ENCODE assay signal across 14 cellular contexts in genomic region chr5:56358703-56359428, GRCh38.
DNase-seq lines count a peak whose midpoint lies in the region; FAIRE-seq and TF ChIP-seq lines count a peak whose summit lies in the region.
"Had no signal": no experiment of that assay in that cellular context is flagged by ENCODE, and none has a peak within 500 bp of the region (broad histone marks: within the 10 kb centered on the region; RNA-seq: fewer than 3 reads in every experiment).

No MANE protein-coding gene starts in this region.

- no peak for FAIRE-seq in endothelial cell of umbilical vein (lab: Jason Lieb, UNC)
- FAIRE-seq: GM19239 had no signal

- no peak overlapping the region for H3K27ac ChIP-seq in endothelial cell of umbilical vein (ENCODE audit: insufficient read depth, low read depth, low read length)
- peak overlapping the region; percentile 20 for H3K27ac ChIP-seq in muscle layer of colon (ENCODE audit: low read depth, low read length)

- TF ChIP-seq POLR2A in endothelial cell of umbilical vein (IDR thresholded peaks at IDR 0.05; ENCODE audit: low read depth, low read length) = no peak

- peak overlapping the region; percentile 31 for H2AFZ ChIP-seq in endothelial cell of umbilical vein (ENCODE audit: low read depth, low read length)

- no peak for TF ChIP-seq CTCF in endothelial cell of umbilical vein (IDR thresholded peaks at IDR 0.05; ENCODE audit: extremely low read depth in 1 of 2, insufficient read depth in 1 of 2, low read depth in 1 of 2, low read length in 2 of 2)

- H3K4me1 ChIP-seq in endothelial cell of umbilical vein (ENCODE audit: control insufficient read depth, extremely low read depth, insufficient read depth, low read length) (peaks cover 4% of the 10 kb centered on the region), muscle layer of colon (ENCODE audit: insufficient read depth, low read length) (peaks cover 32% of the 10 kb centered on the region)

- H3K9me3 ChIP-seq in endothelial cell of umbilical vein (replicated peaks; ENCODE audit: control insufficient read depth, insufficient read depth, low read length) (no peaks in the 10 kb centered on the region), muscle layer of colon (ENCODE audit: low read length) (no peaks in the 10 kb centered on the region)
- H3K9me3 ChIP-seq: esophagus muscularis mucosa, mucosa of descending colon had no signal

- DNase-seq in A172 (ENCODE audit: low spot score) (peak; percentile 49), LoVo (ENCODE audit: low spot score) (peak; percentile 74), endothelial cell of umbilical vein (ENCODE audit: low read depth, low spot score) (peak; percentile 18), mesenteric fat pad (ENCODE audit: low spot score) (no peak), retina (no peak), GM19238 (ENCODE audit: insufficient read length, low spot score) (no peak)
- DNase-seq in central memory CD4-positive, alpha-beta T cell = no peak
- DNase-seq: activated naive CD4-positive, alpha-beta T cell treated with anti-CD3 and anti-CD28 coated beads, Interleukin-2, amount 10 ng/mL, durations not matched to agents 7 days and 5 days; Kasumi-1; mucosa of descending colon; stimulated activated CD4-positive, alpha-beta T cell treated with anti-CD3 and anti-CD28 coated beads, Interleukin-2, amount 100 ng/mL, for 48 hours had no signal

- no peaks in the 10 kb centered on the region for H4K20me1 ChIP-seq in endothelial cell of umbilical vein (replicated peaks; ENCODE audit: control insufficient read depth, extremely low read depth, insufficient read depth, low read length)

- intact Hi-C loops in endothelial cell of umbilical vein (cut with micrococcal nuclease) = no loop called here

- H3K4me3 ChIP-seq in endothelial cell of umbilical vein (replicated peaks in 1 of 3; ENCODE audit: insufficient read depth in 1 of 3, low read depth in 1 of 3, low read length in 3 of 3) = no peak overlapping the region
- no peak overlapping the region for H3K4me3 ChIP-seq in muscle layer of colon (ENCODE audit: low read depth in 1 of 2, low read length in 2 of 2)
- H3K4me3 ChIP-seq: esophagus muscularis mucosa, mucosa of descending colon had no signal

- POLR2A ChIA-PET in endothelial cell of umbilical vein (lab: Charles Lee) = no interaction called here

- H3K79me2 ChIP-seq in endothelial cell of umbilical vein (ENCODE audit: control insufficient read depth, insufficient read depth, low read length) = no peaks in the 10 kb centered on the region

- H3K9me1 ChIP-seq in endothelial cell of umbilical vein (replicated peaks; ENCODE audit: control insufficient read depth, extremely low read depth, insufficient read depth, low read length) = no peaks in the 10 kb centered on the region

- CTCF ChIA-PET in endothelial cell of umbilical vein (lab: Charles Lee) = no interaction called here

- no peak overlapping the region for H3K4me2 ChIP-seq in endothelial cell of umbilical vein (ENCODE audit: insufficient read depth, low read length)

- dilution Hi-C loops in endothelial cell of umbilical vein (cut with MboI; ENCODE audit: extremely low pct_ligation_motif_present, low sequenced_read_pairs) = no loop called here

- H3K9ac ChIP-seq in endothelial cell of umbilical vein (replicated peaks; ENCODE audit: extremely low read depth, insufficient read depth, low read length) (no peak overlapping the region), muscle layer of colon (ENCODE audit: low read length) (no peak overlapping the region)

- BruUV-seq in endothelial cell of umbilical vein (replicated peaks; lab: Mats Ljungman, UMichigan) = no TSS peak

- H3K36me3 ChIP-seq in endothelial cell of umbilical vein (ENCODE audit: control insufficient read depth in 2 of 2, extremely low read depth in 1 of 2, insufficient read depth in 2 of 2, low read length in 2 of 2) (no peaks in the 10 kb centered on the region), muscle layer of colon (ENCODE audit: insufficient read depth, low read length) (no peaks in the 10 kb centered on the region)
- H3K36me3 ChIP-seq: esophagus muscularis mucosa had no signal

- H3K27me3 ChIP-seq in endothelial cell of umbilical vein (ENCODE audit: control insufficient read depth in 2 of 2, insufficient read depth in 2 of 2, low read length in 2 of 2) (no peaks in the 10 kb centered on the region), muscle layer of colon (ENCODE audit: control insufficient read depth in 1 of 2, insufficient read depth in 2 of 2, low read length in 2 of 2) (no peaks in the 10 kb centered on the region)
- H3K27me3 ChIP-seq: esophagus muscularis mucosa had no signal

TF ChIP-seq in endothelial cell of umbilical vein, 7 proteins besides CTCF, POLR2A, EP300 and RAD21:
- TF ChIP-seq FOS (IDR thresholded peaks at IDR 0.05; ENCODE audit: borderline replicate concordance, insufficient read depth, low read length) = no peak
- TF ChIP-seq MYC (IDR thresholded peaks at IDR 0.05; ENCODE audit: low read depth, low read length) = no peak
- TF ChIP-seq JUN (IDR thresholded peaks at IDR 0.05; ENCODE audit: borderline replicate concordance, insufficient read depth, insufficient read length, low read depth) = no peak
- TF ChIP-seq POLR2AphosphoS5 (IDR thresholded peaks at IDR 0.05; ENCODE audit: insufficient read depth, low read depth, low read length) = no peak
- TF ChIP-seq GATA2 (IDR thresholded peaks at IDR 0.05; ENCODE audit: insufficient read depth, insufficient read length, low read depth, low read length) = no peak
- TF ChIP-seq MAX (IDR thresholded peaks at IDR 0.05; ENCODE audit: insufficient read depth, insufficient read length) = no peak
- TF ChIP-seq EZH2 (IDR thresholded peaks at IDR 0.05; ENCODE audit: borderline replicate concordance, low read depth, low read length, severe bottlenecking) = no peak

Comparison
In these comparisons a context has a peak if more than half of its experiments do, and no peak if none do; other contexts are left out.
1. DNase-seq: peak in A172 (single experiment), LoVo (single experiment) and endothelial cell of umbilical vein (single experiment); none in central memory CD4-positive, alpha-beta T cell (single experiment), mesenteric fat pad (single experiment), retina (single experiment) and GM19238 (single experiment).